ENCODE assay signal across 10 cellular contexts in genomic region chr2:110852541-110853263, GRCh38.
A peak's percentile ranks its signal among the peaks of the same experiment; 100 is the strongest.
DNase-seq lines count a peak whose midpoint lies in the region; ATAC-seq and TF ChIP-seq lines count a peak whose summit lies in the region.
"Had no signal": no experiment of that assay in that cellular context is flagged by ENCODE, and none has a peak within 500 bp of the region (broad histone marks: within the 10 kb centered on the region; RNA-seq: fewer than 3 reads in every experiment).

No MANE protein-coding gene starts in this region.

- H3K4me2 ChIP-seq in Loucy (ENCODE audit: low read depth, low read length, poor library complexity, severe bottlenecking) = peak overlapping the region; percentile 79

- no peaks in the 10 kb centered on the region for H4K20me1 ChIP-seq in Loucy (ENCODE audit: insufficient read depth, low read length, poor library complexity, severe bottlenecking)

- H3K9ac ChIP-seq in Loucy (ENCODE audit: low read depth, low read length, poor library complexity, severe bottlenecking) = peak overlapping the region; percentile 70

- intact Hi-C loops in CD4-positive, alpha-beta T cell (cut with DNase I, micrococcal nuclease) = loop anchor here in 1 of 2 experiments (2.0 kb wide), 1 partner anchor 42 kb away; no protein-coding TSS in a partner anchor

- peak overlapping the region; percentile 55 for H3K4me3 Mint-ChIP-seq in CD4-positive, alpha-beta T cell

- H3F3A ChIP-seq in Loucy (ENCODE audit: low read depth) = no peaks in the 10 kb centered on the region; the same call in 1 of the 2 replicates

- no peaks in the 10 kb centered on the region for H3K9me3 ChIP-seq in CD4-positive, alpha-beta T cell (ENCODE audit: control insufficient read depth, low read length)
- no peaks in the 10 kb centered on the region for H3K9me3 ChIP-seq in Loucy (ENCODE audit: insufficient read depth, low read depth, low read length)

- H3K9me2 ChIP-seq in Loucy (replicated peaks; ENCODE audit: low read depth, low read length) = no peaks in the 10 kb centered on the region

- H3K9me3 Mint-ChIP-seq in CD4-positive, alpha-beta T cell = no peaks in the 10 kb centered on the region

- H3K27ac Mint-ChIP-seq in CD4-positive, alpha-beta T cell = peak overlapping the region; percentile 61

- no peak for TF ChIP-seq CTCF in CD4-positive, alpha-beta T cell (IDR thresholded peaks at IDR 0.05)
- no peak for TF ChIP-seq CTCF in Loucy (conservative IDR thresholded peaks at IDR 0.05; ENCODE audit: low read length)

- H3K4me1 Mint-ChIP-seq in CD4-positive, alpha-beta T cell (ENCODE audit: low read depth) = peaks cover 46% of the 10 kb centered on the region

- peak; percentile 73 for ATAC-seq in CD4-positive, alpha-beta T cell (ENCODE audit: poor library complexity)
- ATAC-seq in GM18907 (IDR thresholded peaks at IDR 0.05; ENCODE audit: unreplicated experiment) (no peak), HG03571 (IDR thresholded peaks at IDR 0.05; ENCODE audit: unreplicated experiment) (no peak), GM21360 (IDR thresholded peaks at IDR 0.05; ENCODE audit: unreplicated experiment) (no peak)

- CTCF ChIA-PET in CD4-positive, alpha-beta T cell (lab: Charles Lee) = interaction anchor here (1.4 kb wide), 1 partner anchor 21 kb away, joined by 3 read pairs; no protein-coding TSS in a partner anchor

- no peaks in the 10 kb centered on the region for H3K79me2 ChIP-seq in Loucy (ENCODE audit: insufficient read depth, low read length)

- peak in 2 of 10 experiments; percentile 20 to 29 for DNase-seq in CD4-positive, alpha-beta T cell
- DNase-seq in activated T-helper 1 cell treated with Interleukin-2 at 50 U/mL for 16 hours (ENCODE audit: low read depth) (peak; percentile 12), mesenteric fat pad (ENCODE audit: low spot score) (peak; percentile 51), nucleus accumbens (lab: John Stamatoyannopoulos, UW) (no peak)
- DNase-seq: NCI-H2107 had no signal

- H3K27me3 ChIP-seq in CD4-positive, alpha-beta T cell (ENCODE audit: control insufficient read depth, insufficient read depth, low read length) = no peaks in the 10 kb centered on the region
- H3K27me3 ChIP-seq in Loucy (ENCODE audit: insufficient read depth, low read length, poor library complexity, severe bottlenecking) = no peaks in the 10 kb centered on the region
- H3K27me3 ChIP-seq: cardiac muscle cell had no signal

- no peaks in the 10 kb centered on the region for H3K36me3 ChIP-seq in Loucy (ENCODE audit: insufficient read depth, low read length)
- H3K36me3 ChIP-seq: cardiac muscle cell had no signal

- H3K27me3 Mint-ChIP-seq in CD4-positive, alpha-beta T cell = no peaks in the 10 kb centered on the region

- H3K4me1 ChIP-seq in Loucy (ENCODE audit: insufficient read depth, low read length, poor library complexity, severe bottlenecking) = peaks cover 53% of the 10 kb centered on the region

- no peaks in the 10 kb centered on the region for H3K36me3 Mint-ChIP-seq in CD4-positive, alpha-beta T cell (ENCODE audit: low read depth)

- peak overlapping the region; percentile 48 for H3K4me3 ChIP-seq in Loucy (ENCODE audit: low read length, poor library complexity, severe bottlenecking)
- H3K4me3 ChIP-seq: cardiac muscle cell had no signal

- POLR2A ChIA-PET in CD4-positive, alpha-beta T cell (lab: Charles Lee) = no interaction called here

- H3K27ac ChIP-seq in CD4-positive, alpha-beta T cell (ENCODE audit: low read depth, low read length) = peak overlapping the region; percentile 4
- H3K27ac ChIP-seq: cardiac muscle cell had no signal

- H2AFZ ChIP-seq in Loucy (ENCODE audit: low read length) = peak overlapping the region; percentile 41

Comparison
In these comparisons a context has a peak if more than half of its experiments do, and no peak if none do; other contexts are left out.
1. DNase-seq: peak in activated T-helper 1 cell treated with Interleukin-2 at 50 U/mL for 16 hours (single experiment) and mesenteric fat pad (single experiment); none in nucleus accumbens (0 of 56).